ENCODE assay signal across 18 cellular contexts in the genomic region with DNA sequence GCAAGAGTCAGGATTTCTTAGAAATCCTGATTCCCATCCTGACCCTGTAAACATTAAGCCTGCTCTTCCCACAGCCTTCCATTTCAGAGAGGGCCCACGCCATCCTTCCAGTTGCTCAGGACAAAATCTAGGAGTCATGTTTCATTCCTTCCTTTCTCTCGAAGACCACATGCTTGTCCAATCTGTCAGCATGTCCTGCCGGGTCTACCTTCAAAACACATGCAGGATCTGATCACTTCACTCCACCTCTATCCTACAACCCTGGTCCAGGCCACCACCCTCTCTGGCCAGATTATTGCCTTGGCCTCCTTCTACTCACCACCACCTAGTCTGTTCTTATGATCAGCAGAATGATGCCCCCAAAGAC.
DNase-seq lines count a peak whose midpoint lies in the region; FAIRE-seq and TF ChIP-seq lines count a peak whose summit lies in the region.
"Had no signal": no experiment of that assay in that cellular context is flagged by ENCODE, and none has a peak within 500 bp of the region (broad histone marks: within the 10 kb centered on the region; RNA-seq: fewer than 3 reads in every experiment).

No MANE protein-coding gene starts in this region.

- no peak overlapping the region for H3K4me3 ChIP-seq in BLaER1 treated with 17β-estradiol and CSF1 and Interleukin-3, amounts not matched to agents 10 nM and 100 nM
- H3K4me3 ChIP-seq in KMS-11 (IDR thresholded peaks at IDR 0.05; ENCODE audit: insufficient read depth, low read depth, low read length) (no peak overlapping the region), bronchial epithelial cell (ENCODE audit: low read depth, low read length) (no peak overlapping the region), spleen (no peak overlapping the region)
- H3K4me3 ChIP-seq: A549, GM23248 had no signal

- H3K9ac ChIP-seq in BLaER1 treated with 17β-estradiol and CSF1 and Interleukin-3, amounts not matched to agents 10 nM and 100 nM: no peak overlapping the region
- no peak overlapping the region for H3K9ac ChIP-seq in KMS-11
- H3K9ac ChIP-seq: GM23248 had no signal

- intact Hi-C loops in spleen (cut with DNase I; ENCODE audit: low total_unique reads): no loop called here

- H3K27ac ChIP-seq in BLaER1 treated with 17β-estradiol and CSF1 and Interleukin-3, amounts not matched to agents 10 nM and 100 nM: no peak overlapping the region
- H3K27ac ChIP-seq in KMS-11 (peak overlapping the region; percentile 23; the same call in 1 of the 2 replicates), spleen (no peak overlapping the region)
- H3K27ac ChIP-seq: A549, GM23248, RWPE1 had no signal

- H2AFZ ChIP-seq in KMS-11 (ENCODE audit: low read depth): no peak overlapping the region
- H2AFZ ChIP-seq: GM23248 had no signal

- peak; percentile 76 for FAIRE-seq in bronchial epithelial cell (lab: Jason Lieb, UNC)
- FAIRE-seq: A549 had no signal

- H3K36me3 ChIP-seq in BLaER1 treated with 17β-estradiol and CSF1 and Interleukin-3, amounts not matched to agents 10 nM and 100 nM: no peaks in the 10 kb centered on the region
- H3K36me3 ChIP-seq in KMS-11 (ENCODE audit: insufficient read depth): no peaks in the 10 kb centered on the region
- H3K36me3 ChIP-seq in bronchial epithelial cell (ENCODE audit: control insufficient read depth, insufficient read depth, low read length): no peaks in the 10 kb centered on the region
- no peaks in the 10 kb centered on the region for H3K36me3 ChIP-seq in spleen

- H3K4me1 ChIP-seq in BLaER1 treated with 17β-estradiol and CSF1 and Interleukin-3, amounts not matched to agents 10 nM and 100 nM: peaks cover 32 to 100% (median 89%) of the 10 kb centered on the region in 10 experiments
- H3K4me1 ChIP-seq in KMS-11 (ENCODE audit: low read depth, poor library complexity, severe bottlenecking) (peaks cover 60% of the 10 kb centered on the region), spleen (no peaks in the 10 kb centered on the region)
- H3K4me1 ChIP-seq: A549 had no signal

- peak overlapping the region in 7 of 11 experiments; percentile 11 to 90 (median 86); a peak in 11 of 22 replicates for H3K4me2 ChIP-seq in BLaER1 treated with 17β-estradiol and CSF1 and Interleukin-3, amounts not matched to agents 10 nM and 100 nM
- H3K4me2 ChIP-seq in KMS-11: peak overlapping the region; percentile 53
- H3K4me2 ChIP-seq: A549 had no signal

- DNase-seq in bronchial epithelial cell (ENCODE audit: low read depth) (no peak), spleen (peak; percentile 11), globus pallidus (ENCODE audit: low spot score) (no peak)
- no peak for DNase-seq in activated CD4-positive, alpha-beta T cell treated with anti-CD3 and anti-CD28 coated beads, Interleukin-2, amount 50 U/mL, for 4 hours
- DNase-seq in stimulated activated CD8-positive, alpha-beta memory T cell treated with anti-CD3 and anti-CD28 coated beads, Interleukin-4, amount 100 ng/mL, for 48 hours: no peak
- DNase-seq: CD8-positive, alpha-beta memory T cell; DMS153; GM23248; H7; NCI-H1436; NCI-H187 treated with DMSO at 0.1 percent for 48 hours; NCI-H2227 treated with DMSO at 0.1 percent for 48 hours; SHP77; T-helper 1 cell had no signal

- TF ChIP-seq CTCF in KMS-11 (conservative IDR thresholded peaks at IDR 0.05; ENCODE audit: low read depth, low read length): no peak
- no peak for TF ChIP-seq CTCF in bronchial epithelial cell (IDR thresholded peaks at IDR 0.05; ENCODE audit: insufficient read depth, low read length, severe bottlenecking)
- TF ChIP-seq CTCF in spleen (IDR thresholded peaks at IDR 0.05 in 8 of 11, conservative IDR thresholded peaks at IDR 0.05 in 3 of 11): no peak

- WGBS in spleen, 5 donors: 88 to 98% (median 93%) methylated on average over 3 of the region's 3 CpGs

- no peak for TF ChIP-seq POLR2A in spleen (IDR thresholded peaks at IDR 0.05)

- no peaks in the 10 kb centered on the region for H3K79me2 ChIP-seq in KMS-11 (ENCODE audit: insufficient read depth, low read depth)

- no peaks in the 10 kb centered on the region for H3K9me3 ChIP-seq in BLaER1 treated with 17β-estradiol and CSF1 and Interleukin-3, amounts not matched to agents 10 nM and 100 nM (replicated peaks in 1 of 11)
- no peaks in the 10 kb centered on the region for H3K9me3 ChIP-seq in spleen
- H3K9me3 ChIP-seq: A549 had no signal

- H4K20me1 ChIP-seq in BLaER1 treated with 17β-estradiol and CSF1 and Interleukin-3, amounts not matched to agents 10 nM and 100 nM: no peaks in the 10 kb centered on the region
- no peaks in the 10 kb centered on the region for H4K20me1 ChIP-seq in KMS-11 (ENCODE audit: insufficient read depth)

- no peaks in the 10 kb centered on the region for H3K27me3 ChIP-seq in BLaER1 treated with 17β-estradiol and CSF1 and Interleukin-3, amounts not matched to agents 10 nM and 100 nM
- H3K27me3 ChIP-seq in KMS-11 (ENCODE audit: insufficient read depth, low read depth) (no peaks in the 10 kb centered on the region; the same call in 1 of the 2 replicates), bronchial epithelial cell (ENCODE audit: control insufficient read depth, insufficient read depth, low read length) (no peaks in the 10 kb centered on the region), spleen (replicated peaks in 1 of 7) (no peaks in the 10 kb centered on the region)
